Comparison of ENCODE assay signal across 9 cellular contexts in genomic region chr19:3178973-3179738, GRCh38. TPM values are rescaled to one million over a fixed set of nuclear protein-coding genes. Genes with fewer than 3 reads are reported as not detected.
A peak's percentile ranks its signal among the peaks of the same experiment; 100 is the strongest.
DNase-seq lines count a peak whose midpoint lies in the region; ATAC-seq and TF ChIP-seq lines count a peak whose summit lies in the region.
"Had no signal": no experiment of that assay in that cellular context is flagged by ENCODE, and none has a peak within 500 bp of the region (broad histone marks: within the 10 kb centered on the region; RNA-seq: fewer than 3 reads in every experiment).

No MANE protein-coding gene starts in this region.

- H3K9me3 Mint-ChIP-seq in CD8-positive, alpha-beta T cell, result no peaks in the 10 kb centered on the region
- H3K9me3 Mint-ChIP-seq in activated CD8-positive, alpha-beta T cell treated with anti-CD3 and anti-CD28 coated beads, Interleukin-2, amount 10 ng/mL, durations not matched to agents 7 days and 5 days (ENCODE audit: insufficient read depth), result no peaks in the 10 kb centered on the region

- CTCF ChIA-PET in CD8-positive, alpha-beta T cell (lab: Charles Lee), result interaction anchor here (1.0 to 1.1 kb wide), 2 partner anchors 14 to 15 kb away, joined by 4 read pairs; no protein-coding TSS in a partner anchor
- CTCF ChIA-PET in activated CD8-positive, alpha-beta T cell treated with anti-CD3 and anti-CD28 coated beads, Interleukin-2, amount 10 ng/mL, durations not matched to agents 7 days and 5 days (lab: Charles Lee), result interaction anchor here (0.9 kb wide), 1 partner anchor 229 kb away, joined by 3 read pairs; no protein-coding TSS in a partner anchor

- H3K36me3 Mint-ChIP-seq in CD8-positive, alpha-beta T cell, result peaks cover 36% of the 10 kb centered on the region
- peaks cover 43% of the 10 kb centered on the region for H3K36me3 Mint-ChIP-seq in activated CD8-positive, alpha-beta T cell treated with anti-CD3 and anti-CD28 coated beads, Interleukin-2, amount 10 ng/mL, durations not matched to agents 7 days and 5 days (ENCODE audit: low read depth)

- H3K4me3 Mint-ChIP-seq in CD8-positive, alpha-beta T cell, result peak overlapping the region; percentile 99
- peak overlapping the region; percentile 99 for H3K4me3 Mint-ChIP-seq in activated CD8-positive, alpha-beta T cell treated with anti-CD3 and anti-CD28 coated beads, Interleukin-2, amount 10 ng/mL, durations not matched to agents 7 days and 5 days

- H3K27me3 ChIP-seq in CD8-positive, alpha-beta T cell (ENCODE audit: insufficient read depth, low read length), result no peaks in the 10 kb centered on the region
- H3K27me3 ChIP-seq in mucosa of stomach (ENCODE audit: control insufficient read depth, insufficient read depth, low read length), result no peaks in the 10 kb centered on the region
- H3K27me3 ChIP-seq: ovary had no signal

- DNase-seq in CD8-positive, alpha-beta T cell, result peak in 3 of 7 experiments; percentile 21 to 45 (median 31)
- DNase-seq in activated CD8-positive, alpha-beta T cell treated with anti-CD3 and anti-CD28 coated beads, Interleukin-2, amount 10 ng/mL, durations not matched to agents 7 days and 5 days, result peak; percentile 59
- DNase-seq in DMS53 treated with DMSO at 0.1 percent for 48 hours (lab: John Stamatoyannopoulos, UW; ENCODE audit: unreplicated experiment), result no peak
- DNase-seq in NCI-H82 treated with DMSO at 0.1 percent for 48 hours (lab: John Stamatoyannopoulos, UW; ENCODE audit: unreplicated experiment), result no peak
- no peak for DNase-seq in Ammon's horn (ENCODE audit: low spot score)

- intact Hi-C loops in CD8-positive, alpha-beta T cell (cut with DNase I, micrococcal nuclease), result loop anchor here (2.0 to 5.0 kb wide), 4 partner anchors 32 to 142 kb away; no protein-coding TSS in a partner anchor

- H3K4me1 ChIP-seq in CD8-positive, alpha-beta T cell (ENCODE audit: insufficient read depth, low read length), result peaks cover 45% of the 10 kb centered on the region
- H3K4me1 ChIP-seq in mucosa of stomach (ENCODE audit: control insufficient read depth, insufficient read depth, low read length), result peaks cover 20% of the 10 kb centered on the region

- TF ChIP-seq CTCF in CD8-positive, alpha-beta T cell (IDR thresholded peaks at IDR 0.05), result no peak

- H3K36me3 ChIP-seq in CD8-positive, alpha-beta T cell (ENCODE audit: insufficient read depth, low read length), result peaks cover 8% of the 10 kb centered on the region
- no peaks in the 10 kb centered on the region for H3K36me3 ChIP-seq in mucosa of stomach (ENCODE audit: control insufficient read depth, insufficient read depth, low read length)
- H3K36me3 ChIP-seq: ovary had no signal

- peak overlapping the region; percentile 87 for H3K27ac ChIP-seq in CD8-positive, alpha-beta T cell (ENCODE audit: low read depth, low read length)
- H3K27ac ChIP-seq: ovary had no signal

- peaks cover 45% of the 10 kb centered on the region for H3K4me1 Mint-ChIP-seq in CD8-positive, alpha-beta T cell (ENCODE audit: low read depth)
- peaks cover 44% of the 10 kb centered on the region for H3K4me1 Mint-ChIP-seq in activated CD8-positive, alpha-beta T cell treated with anti-CD3 and anti-CD28 coated beads, Interleukin-2, amount 10 ng/mL, durations not matched to agents 7 days and 5 days (ENCODE audit: low read depth)

- no peaks in the 10 kb centered on the region for H3K9me3 ChIP-seq in CD8-positive, alpha-beta T cell (ENCODE audit: low read length)
- no peaks in the 10 kb centered on the region for H3K9me3 ChIP-seq in mucosa of stomach (ENCODE audit: control insufficient read depth, low read length)
- H3K9me3 ChIP-seq: ovary had no signal

- peak overlapping the region; percentile 86 for H3K4me3 ChIP-seq in CD8-positive, alpha-beta T cell (ENCODE audit: low read depth, low read length)
- no peak overlapping the region for H3K4me3 ChIP-seq in mucosa of stomach (ENCODE audit: low read length)
- H3K4me3 ChIP-seq: ovary had no signal

- H3K27ac Mint-ChIP-seq in CD8-positive, alpha-beta T cell, result peak overlapping the region; percentile 96
- H3K27ac Mint-ChIP-seq in activated CD8-positive, alpha-beta T cell treated with anti-CD3 and anti-CD28 coated beads, Interleukin-2, amount 10 ng/mL, durations not matched to agents 7 days and 5 days, result peak overlapping the region; percentile 97

- POLR2A ChIA-PET in CD8-positive, alpha-beta T cell (lab: Charles Lee), result interaction anchor here (0.7 to 1.4 kb wide), 6 partner anchors 10 to 1353 kb away, joined by 3 to 4 read pairs (median 3); partner anchors contain the start of gene TLE5
- POLR2A ChIA-PET in activated CD8-positive, alpha-beta T cell treated with anti-CD3 and anti-CD28 coated beads, Interleukin-2, amount 10 ng/mL, durations not matched to agents 7 days and 5 days (lab: Charles Lee), result interaction anchor here (0.6 to 1.3 kb wide), 9 partner anchors 11 to 229 kb away, joined by 3 to 5 read pairs (median 3); partner anchors contain the start of gene GNA15

- peak; percentile 5 for ATAC-seq in CD8-positive, alpha-beta T cell
- peak; percentile 23 for ATAC-seq in HG02623 (IDR thresholded peaks at IDR 0.05; ENCODE audit: unreplicated experiment)
- peak; percentile 25 for ATAC-seq in activated CD8-positive, alpha-beta T cell treated with anti-CD3 and anti-CD28 coated beads, Interleukin-2, amount 10 ng/mL, durations not matched to agents 7 days and 5 days
- no peak for ATAC-seq in HG02763 (IDR thresholded peaks at IDR 0.05; ENCODE audit: unreplicated experiment)

- H3K27me3 Mint-ChIP-seq in CD8-positive, alpha-beta T cell (ENCODE audit: low read depth), result no peaks in the 10 kb centered on the region
- H3K27me3 Mint-ChIP-seq in activated CD8-positive, alpha-beta T cell treated with anti-CD3 and anti-CD28 coated beads, Interleukin-2, amount 10 ng/mL, durations not matched to agents 7 days and 5 days (ENCODE audit: low read depth), result no peaks in the 10 kb centered on the region

- H3K9ac ChIP-seq in mucosa of stomach (ENCODE audit: low read length), result peak overlapping the region; percentile 28

RNA-seq across cellular contexts. Expression of gene S1PR4, which starts 0.6 kb away (rescaled TPM):
- total RNA-seq in CD8-positive, alpha-beta T cell, result 10 to 100 TPM; 76.3 to 80.3 TPM
- 100 to 1,000 TPM; 140 TPM for total RNA-seq in activated CD8-positive, alpha-beta T cell treated with anti-CD3 and anti-CD28 coated beads, Interleukin-2, amount 10 ng/mL, durations not matched to agents 7 days and 5 days

RNA-seq across cellular contexts. Expression of gene NCLN, which starts 6.6 kb away (rescaled TPM):
- 10 to 100 TPM; 47.3 to 55.7 TPM for total RNA-seq in CD8-positive, alpha-beta T cell
- 10 to 100 TPM; 66.3 to 67.3 TPM for total RNA-seq in activated CD8-positive, alpha-beta T cell treated with anti-CD3 and anti-CD28 coated beads, Interleukin-2, amount 10 ng/mL, durations not matched to agents 7 days and 5 days

RNA-seq across cellular contexts. Expression of gene GNA15, which starts 43.3 kb away (rescaled TPM):
- total RNA-seq in CD8-positive, alpha-beta T cell, result 1 to 10 TPM; 6.2 to 6.7 TPM
- total RNA-seq in activated CD8-positive, alpha-beta T cell treated with anti-CD3 and anti-CD28 coated beads, Interleukin-2, amount 10 ng/mL, durations not matched to agents 7 days and 5 days, result 10 to 100 TPM; 23.8 to 24.5 TPM

RNA-seq across cellular contexts. Expression of gene CELF5, which starts 45.3 kb away (rescaled TPM):
- total RNA-seq in CD8-positive, alpha-beta T cell, result under 1 TPM in 1 of 2 experiments, not detected in 1; 0.84 TPM
- total RNA-seq in activated CD8-positive, alpha-beta T cell treated with anti-CD3 and anti-CD28 coated beads, Interleukin-2, amount 10 ng/mL, durations not matched to agents 7 days and 5 days, result under 1 TPM; 0.55 to 0.61 TPM
